Comparison of ENCODE assay signal across 27 cellular contexts in genomic region chr3:142894493-142894892, GRCh38. TPM values are rescaled to one million over a fixed set of nuclear protein-coding genes. Genes with fewer than 3 reads are reported as not detected.
"Had no signal": no experiment of that assay in that cellular context is flagged by ENCODE, and none has a peak within 500 bp of the region (broad histone marks: within the 10 kb centered on the region; RNA-seq: fewer than 3 reads in every experiment).

No MANE protein-coding gene starts in this region.

- H3K4me1 ChIP-seq: sigmoid colon had no signal

- H3K27ac ChIP-seq: brain microvascular endothelial cell, coronary artery, dorsolateral prefrontal cortex, gastroesophageal sphincter, neutrophil, ovary, sigmoid colon, vagina had no signal

- H3K36me3 ChIP-seq: brain microvascular endothelial cell, gastroesophageal sphincter, neutrophil, ovary, sigmoid colon, vagina had no signal

- H3K27me3 ChIP-seq: brain microvascular endothelial cell, ovary, vagina had no signal

- H3K4me3 ChIP-seq: coronary artery, dorsolateral prefrontal cortex, gastroesophageal sphincter, ovary, sigmoid colon, vagina had no signal

- H3K9me3 ChIP-seq: gastroesophageal sphincter, neutrophil, ovary, sigmoid colon, vagina had no signal

- DNase-seq: activated CD4-positive, alpha-beta memory T cell treated with anti-CD3 and anti-CD28 coated beads, Interleukin-2, amount 10 ng/mL, durations not matched to agents 7 days and 5 days; activated CD4-positive, alpha-beta T cell treated with anti-CD3 and anti-CD28 coated beads for 1 hour; activated CD4-positive, alpha-beta T cell treated with anti-CD3 and anti-CD28 coated beads, Interleukin-2, amount 10 ng/mL, durations not matched to agents 7 days and 5 days; activated CD8-positive, alpha-beta memory T cell treated with anti-CD3 and anti-CD28 coated beads, Interleukin-2, amount 50 U/mL, for 48 hours; activated gamma-delta T cell; activated naive CD4-positive, alpha-beta T cell treated with anti-CD3 and anti-CD28 coated beads, Interleukin-2, amount 10 ng/mL, durations not matched to agents 7 days and 5 days; activated T-cell treated with anti-CD3 and anti-CD28 coated beads, Interleukin-2, amount 50 U/mL, for 24 hours; amniotic stem cell; brain microvascular endothelial cell; dorsolateral prefrontal cortex; effector memory CD4-positive, alpha-beta T cell; head of caudate nucleus; hippocampal formation; immature natural killer cell; kidney; left colon; mammary epithelial cell; nephron progenitor cell; ovary; sigmoid colon; small intestine; stimulated activated CD4-positive, alpha-beta T cell treated with anti-CD3 and anti-CD28 coated beads, Interleukin-4, amount 100 ng/mL, for 24 hours; T1000 had no signal

RNA-seq across cellular contexts. Expression of gene PCOLCE2, which starts 5.6 kb away (rescaled TPM):
- total RNA-seq: activated CD4-positive, alpha-beta T cell treated with anti-CD3 and anti-CD28 coated beads, Interleukin-2, amount 10 ng/mL, durations not matched to agents 7 days and 5 days had no signal
- polyA plus RNA-seq: immature natural killer cell had no signal
